14 cellular contexts compared by ENCODE assay signal in the genomic region with DNA sequence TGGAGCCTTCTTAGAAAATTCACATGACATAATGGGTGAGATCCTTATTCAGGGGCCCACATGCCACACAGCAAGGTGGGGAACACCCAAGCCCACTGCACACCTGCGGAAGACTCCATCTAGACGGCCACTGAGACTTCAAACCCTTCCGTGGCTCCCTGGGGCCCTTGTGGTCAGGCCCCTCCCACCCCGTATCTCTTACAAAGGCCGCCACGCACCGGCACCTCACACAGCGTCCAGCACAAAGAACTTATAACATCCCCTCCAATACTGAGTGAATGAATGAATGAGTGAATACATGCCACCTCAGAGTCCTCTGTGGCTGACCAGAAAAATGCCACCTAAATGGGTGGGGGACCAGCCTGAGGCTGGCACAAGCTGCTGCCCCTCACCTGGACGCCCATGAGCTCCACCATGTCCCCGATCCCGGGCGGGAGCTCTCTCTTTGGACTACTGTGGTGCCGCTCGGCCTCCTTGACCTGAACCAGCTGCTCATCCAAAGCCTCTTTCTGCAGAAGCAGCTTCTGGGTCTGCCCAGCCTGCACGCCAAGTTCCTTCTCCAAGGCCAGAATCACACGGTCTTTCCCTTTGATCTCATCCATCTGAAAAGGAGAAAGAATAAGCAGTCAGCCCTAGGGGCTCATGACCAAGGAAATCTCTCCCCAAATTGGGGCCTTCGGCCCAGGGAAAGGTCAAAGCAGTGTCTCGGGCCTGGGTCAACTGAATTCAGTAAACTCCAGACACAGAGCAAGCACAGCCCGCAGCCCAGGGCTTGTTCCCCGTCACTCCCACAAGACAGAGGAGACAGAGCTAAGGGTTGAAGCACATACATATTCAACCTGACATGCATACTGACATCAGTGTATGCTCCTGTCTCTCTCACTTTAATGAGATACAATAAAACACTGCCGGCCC.
A peak's percentile ranks its signal among the peaks of the same experiment; 100 is the strongest.
DNase-seq lines count a peak whose midpoint lies in the region; ATAC-seq and TF ChIP-seq lines count a peak whose summit lies in the region.
"Had no signal": no experiment of that assay in that cellular context is flagged by ENCODE, and none has a peak within 500 bp of the region (broad histone marks: within the 10 kb centered on the region; RNA-seq: fewer than 3 reads in every experiment).

No MANE protein-coding gene starts in this region.

- no peaks in the 10 kb centered on the region for H3K27me3 Mint-ChIP-seq in effector memory CD8-positive, alpha-beta T cell
- no peaks in the 10 kb centered on the region for H3K27me3 Mint-ChIP-seq in stimulated activated memory B cell treated with anti-CD40 and anti-IgM and Interleukin-4, amounts not matched to agents 10 μg/mL and 1 μg/mL and 100 μg/mL, for 72 hours
- peaks cover 8% of the 10 kb centered on the region for H3K27me3 Mint-ChIP-seq in endothelial cell (ENCODE audit: unreplicated experiment)
- H3K27me3 Mint-ChIP-seq: CD4-positive, alpha-beta memory T cell had no signal

- peaks cover 0 to 27% of the 10 kb centered on the region in 2 donors for H3K4me1 Mint-ChIP-seq in effector memory CD8-positive, alpha-beta T cell (ENCODE audit: low read depth in 2 of 2)
- H3K4me1 Mint-ChIP-seq in stimulated activated memory B cell treated with anti-CD40 and anti-IgM and Interleukin-4, amounts not matched to agents 10 μg/mL and 1 μg/mL and 100 μg/mL, for 72 hours: no peaks in the 10 kb centered on the region
- no peaks in the 10 kb centered on the region for H3K4me1 Mint-ChIP-seq in endothelial cell (ENCODE audit: unreplicated experiment)
- H3K4me1 Mint-ChIP-seq: B cell; CD4-positive, alpha-beta memory T cell had no signal

- no peak for DNase-seq in effector memory CD8-positive, alpha-beta T cell
- DNase-seq in medulla oblongata (ENCODE audit: extremely low spot score) (peak; percentile 30), globus pallidus (ENCODE audit: low spot score) (no peak), endothelial cell (ENCODE audit: low spot score) (no peak)
- no peak for DNase-seq in activated CD8-positive, alpha-beta memory T cell treated with anti-CD3 and anti-CD28 coated beads, Interleukin-2, amount 50 U/mL, for 4 hours
- DNase-seq: CD4-positive, alpha-beta memory T cell; DMS79; H7 had no signal

- ATAC-seq in effector memory CD8-positive, alpha-beta T cell (replicated peaks): no peak
- peak; percentile 31 for ATAC-seq in stimulated activated memory B cell treated with anti-CD40 and anti-IgM and Interleukin-4, amounts not matched to agents 10 μg/mL and 1 μg/mL and 100 μg/mL, for 72 hours
- ATAC-seq: GM12878, GM23338 had no signal

- H3K27ac ChIP-seq in cingulate gyrus (ENCODE audit: low read depth, low read length): peak overlapping the region; percentile 51
- H3K27ac ChIP-seq: C4-2B had no signal

- peaks cover 52% of the 10 kb centered on the region for H3K36me3 Mint-ChIP-seq in effector memory CD8-positive, alpha-beta T cell (ENCODE audit: insufficient read depth)
- H3K36me3 Mint-ChIP-seq in stimulated activated memory B cell treated with anti-CD40 and anti-IgM and Interleukin-4, amounts not matched to agents 10 μg/mL and 1 μg/mL and 100 μg/mL, for 72 hours: no peaks in the 10 kb centered on the region
- H3K36me3 Mint-ChIP-seq in endothelial cell (ENCODE audit: low read depth, unreplicated experiment): peaks cover 4% of the 10 kb centered on the region

- no peak for TF ChIP-seq CTCF in endothelial cell (IDR thresholded peaks at IDR 0.05; ENCODE audit: unreplicated experiment)

- H3K4me3 Mint-ChIP-seq in effector memory CD8-positive, alpha-beta T cell: no peak overlapping the region
- no peak overlapping the region for H3K4me3 Mint-ChIP-seq in stimulated activated memory B cell treated with anti-CD40 and anti-IgM and Interleukin-4, amounts not matched to agents 10 μg/mL and 1 μg/mL and 100 μg/mL, for 72 hours
- no peak overlapping the region for H3K4me3 Mint-ChIP-seq in endothelial cell (ENCODE audit: unreplicated experiment)
- H3K4me3 Mint-ChIP-seq: B cell; CD4-positive, alpha-beta memory T cell; GM23338 had no signal

- peak overlapping the region; percentile 16 to 66 for H3K27ac Mint-ChIP-seq in effector memory CD8-positive, alpha-beta T cell
- no peak overlapping the region for H3K27ac Mint-ChIP-seq in stimulated activated memory B cell treated with anti-CD40 and anti-IgM and Interleukin-4, amounts not matched to agents 10 μg/mL and 1 μg/mL and 100 μg/mL, for 72 hours
- no peak overlapping the region for H3K27ac Mint-ChIP-seq in endothelial cell (ENCODE audit: unreplicated experiment)
- H3K27ac Mint-ChIP-seq: B cell, GM23338 had no signal

- no peaks in the 10 kb centered on the region for H3K9me3 Mint-ChIP-seq in effector memory CD8-positive, alpha-beta T cell
- no peaks in the 10 kb centered on the region for H3K9me3 Mint-ChIP-seq in stimulated activated memory B cell treated with anti-CD40 and anti-IgM and Interleukin-4, amounts not matched to agents 10 μg/mL and 1 μg/mL and 100 μg/mL, for 72 hours
- H3K9me3 Mint-ChIP-seq in endothelial cell (ENCODE audit: unreplicated experiment): no peaks in the 10 kb centered on the region
- H3K9me3 Mint-ChIP-seq: CD4-positive, alpha-beta memory T cell had no signal

Comparison
In these comparisons a context has a peak if more than half of its experiments do, and no peak if none do; other contexts are left out.
1. H3K27ac Mint-ChIP-seq: peak in effector memory CD8-positive, alpha-beta T cell (2 of 2); none in stimulated activated memory B cell treated with anti-CD40 and anti-IgM and Interleukin-4, amounts not matched to agents 10 μg/mL and 1 μg/mL and 100 μg/mL, for 72 hours (single experiment) and endothelial cell (single experiment).